12 cellular contexts compared by ENCODE assay signal in genomic region chr16:28667480-28667879, GRCh38. TPM values are rescaled to one million over a fixed set of nuclear protein-coding genes. Genes with fewer than 3 reads are reported as not detected.
"Had no signal": no experiment of that assay in that cellular context is flagged by ENCODE, and none has a peak within 500 bp of the region (broad histone marks: within the 10 kb centered on the region; RNA-seq: fewer than 3 reads in every experiment).

No MANE protein-coding gene starts in this region.

RNA-seq across cellular contexts. Expression of gene NPIPB8, which starts 29.6 kb away (rescaled TPM):
- total RNA-seq: left ventricle myocardium inferior, lower leg skin, myocyte, occipital lobe, osteocyte, skeletal muscle tissue, smooth muscle cell, vagina had no signal
- polyA plus RNA-seq: immature natural killer cell, psoas muscle, thymus, urinary bladder had no signal

RNA-seq across cellular contexts. Expression of gene SULT1A1, which starts 57.6 kb away (rescaled TPM):
- total RNA-seq: smooth muscle cell had no signal
